Comparison of ENCODE assay signal across 8 cellular contexts in genomic region chr13:72643339-72643989, GRCh38.
A peak's percentile ranks its signal among the peaks of the same experiment; 100 is the strongest.
DNase-seq lines count a peak whose midpoint lies in the region; ATAC-seq and TF ChIP-seq lines count a peak whose summit lies in the region.

No MANE protein-coding gene starts in this region.

- ATAC-seq in GM21737 (IDR thresholded peaks at IDR 0.05; ENCODE audit: unreplicated experiment): no peak

- H3K23ac ChIP-seq in mesenchymal stem cell (ENCODE audit: low read length in 2 of 2): no peak overlapping the region

- peaks cover 3% of the 10 kb centered on the region for H3K27me3 ChIP-seq in HL-60 (ENCODE audit: insufficient read depth, poor library complexity, severe bottlenecking)
- H3K27me3 ChIP-seq in mesenchymal stem cell (ENCODE audit: control insufficient read depth in 1 of 2, insufficient read depth in 1 of 2, low read length in 2 of 2): peaks cover 0 to 10% of the 10 kb centered on the region in 2 experiments
- no peaks in the 10 kb centered on the region for H3K27me3 ChIP-seq in thyroid gland

- H3K9me3 Mint-ChIP-seq in chondrocyte (ENCODE audit: low read depth): no peaks in the 10 kb centered on the region

- no peak overlapping the region for H2BK120ac ChIP-seq in mesenchymal stem cell (ENCODE audit: low read depth, low read length)

- no peak overlapping the region for H3K4ac ChIP-seq in mesenchymal stem cell (ENCODE audit: low read depth in 1 of 2, low read length in 2 of 2)

- H3K4me3 ChIP-seq in GM12875 (ENCODE audit: low read depth, low read length): no peak overlapping the region
- no peak overlapping the region for H3K4me3 ChIP-seq in HL-60 (replicated peaks; ENCODE audit: insufficient read depth, low read length)
- H3K4me3 ChIP-seq in mesenchymal stem cell (ENCODE audit: insufficient read depth in 1 of 2, low read depth in 1 of 2, low read length in 2 of 2): no peak overlapping the region
- H3K4me3 ChIP-seq in thyroid gland (replicated peaks in 1 of 3): no peak overlapping the region

- H3K4me3 Mint-ChIP-seq in chondrocyte (ENCODE audit: unreplicated experiment): no peak overlapping the region

- TF ChIP-seq CTCF in GM12875 (IDR thresholded peaks at IDR 0.05; ENCODE audit: borderline replicate concordance, insufficient read depth, low read depth, low read length): peak; percentile 55; the same call in 1 of the 2 replicates
- TF ChIP-seq CTCF in HL-60 (IDR thresholded peaks at IDR 0.05; ENCODE audit: insufficient read depth, low read length): peak; percentile 63
- peak; percentile 87 for TF ChIP-seq CTCF in chondrocyte (IDR thresholded peaks at IDR 0.05)
- peak in 4 of 6 experiments; percentile 8 to 66 (median 35) for TF ChIP-seq CTCF in thyroid gland (IDR thresholded peaks at IDR 0.05)

- no peak overlapping the region for H2BK15ac ChIP-seq in mesenchymal stem cell (ENCODE audit: low read depth, poor library complexity, severe bottlenecking)

- no peak overlapping the region for H3K27ac Mint-ChIP-seq in chondrocyte (ENCODE audit: unreplicated experiment)

- no peaks in the 10 kb centered on the region for H3K4me1 Mint-ChIP-seq in chondrocyte (ENCODE audit: low read depth)

- no peak overlapping the region for H2BK12ac ChIP-seq in mesenchymal stem cell (ENCODE audit: low read length in 2 of 2)

- H3K9ac ChIP-seq in mesenchymal stem cell (ENCODE audit: low read length): no peak overlapping the region

- peaks cover 31% of the 10 kb centered on the region for H3K27me3 Mint-ChIP-seq in chondrocyte (ENCODE audit: low read depth)

- H2AFZ ChIP-seq in mesenchymal stem cell (ENCODE audit: low read depth, low read length): no peak overlapping the region

- H3K79me1 ChIP-seq in mesenchymal stem cell (replicated peaks; ENCODE audit: low read length, poor library complexity, severe bottlenecking): no peaks in the 10 kb centered on the region

- no peak overlapping the region for H3K14ac ChIP-seq in mesenchymal stem cell (ENCODE audit: low read length in 2 of 2)

- no peak overlapping the region for H3K4me2 ChIP-seq in mesenchymal stem cell (ENCODE audit: low read length, poor library complexity, severe bottlenecking)

- 100% methylated on average over 1 of the region's 3 CpGs for WGBS in mesenchymal stem cell
- WGBS in thyroid gland, 2 donors: 78 to 83% methylated on average over 3 of the region's 3 CpGs

- TF ChIP-seq POLR2A in thyroid gland (IDR thresholded peaks at IDR 0.05): no peak

- no peak overlapping the region for H4K8ac ChIP-seq in mesenchymal stem cell (ENCODE audit: low read length)

- H2BK5ac ChIP-seq in mesenchymal stem cell (ENCODE audit: low read depth, low read length, poor library complexity, severe bottlenecking): no peak overlapping the region

- DNase-seq in AG08395 (ENCODE audit: low spot score): peak; percentile 24
- peak; percentile 6 to 59 for DNase-seq in HL-60 (ENCODE audit: low read depth in 1 of 2, low spot score in 1 of 2)
- peak; percentile 37 for DNase-seq in T-helper 9 cell
- no peak for DNase-seq in chondrocyte (ENCODE audit: low spot score)
- peak; percentile 51 for DNase-seq in mesenchymal stem cell
- DNase-seq in thyroid gland: peak; percentile 34 to 52

- H3K9me3 ChIP-seq in mesenchymal stem cell (ENCODE audit: control insufficient read depth, low read length) (no peaks in the 10 kb centered on the region), thyroid gland (no peaks in the 10 kb centered on the region)

- H3K18ac ChIP-seq in mesenchymal stem cell (ENCODE audit: low read depth in 1 of 2, low read length in 2 of 2): no peak overlapping the region

- no peak overlapping the region for H2AK5ac ChIP-seq in mesenchymal stem cell (ENCODE audit: low read length, severe bottlenecking)

- H3K36me3 ChIP-seq in mesenchymal stem cell (ENCODE audit: control insufficient read depth in 1 of 2, insufficient read depth in 2 of 2, low read depth in 1 of 2, low read length in 2 of 2) (no peaks in the 10 kb centered on the region), thyroid gland (no peaks in the 10 kb centered on the region)

- H4K91ac ChIP-seq in mesenchymal stem cell (ENCODE audit: low read length): no peak overlapping the region

- intact Hi-C loops in thyroid gland (cut with DNase I): no loop called here

- H3K27ac ChIP-seq in HL-60 (replicated peaks) (no peak overlapping the region), mesenchymal stem cell (ENCODE audit: low read length, poor library complexity, severe bottlenecking) (no peak overlapping the region), thyroid gland (no peak overlapping the region)

- no peaks in the 10 kb centered on the region for H3K36me3 Mint-ChIP-seq in chondrocyte (ENCODE audit: low read depth)

- H3K4me1 ChIP-seq in mesenchymal stem cell (ENCODE audit: control insufficient read depth, insufficient read depth, low read depth, low read length): no peaks in the 10 kb centered on the region
- no peaks in the 10 kb centered on the region for H3K4me1 ChIP-seq in thyroid gland

Comparison
In these comparisons a context has a peak if more than half of its experiments do, and no peak if none do; other contexts are left out.
1. CTCF ChIP-seq: peak in every context shown above with its lines; median percentile 87 in chondrocyte; 63 in HL-60; 55 in GM12875; 35 in thyroid gland.